1 cellular context compared by ENCODE assay signal in genomic region chr13:21014666-21015170, GRCh38.
TF ChIP-seq lines count a peak whose summit lies in the region.

No MANE protein-coding gene starts in this region.

TF ChIP-seq in HepG2, 621 proteins besides CTCF, POLR2A, EP300 and RAD21 (continued from another document and continues in another):
- TF ChIP-seq ZHX2 (IDR thresholded peaks at IDR 0.05; ENCODE audit: low read depth) (no peak), ZHX2 (CRISPR knock-in tag; IDR thresholded peaks at IDR 0.05; ENCODE audit: borderline replicate concordance) (no peak), RCOR2 (CRISPR knock-in tag; IDR thresholded peaks at IDR 0.05) (0 out of 2 replicates have a peak, but pooled peaks have one; percentile 29), KDM6A (CRISPR knock-in tag; IDR thresholded peaks at IDR 0.05; ENCODE audit: low read depth) (peak; percentile 68; the same call in 1 of the 2 replicates), ZKSCAN8 (CRISPR knock-in tag; IDR thresholded peaks at IDR 0.05; ENCODE audit: borderline replicate concordance) (peak; percentile 13; the same call in 1 of the 2 replicates), ZNF574 (CRISPR knock-in tag; IDR thresholded peaks at IDR 0.05) (peak; percentile 50), KDM2A (CRISPR knock-in tag; IDR thresholded peaks at IDR 0.05; ENCODE audit: borderline replicate concordance, low read depth) (peak; percentile 40; the same call in 1 of the 2 replicates), ZBTB26 (CRISPR knock-in tag; IDR thresholded peaks at IDR 0.05; ENCODE audit: borderline replicate concordance) (no peak), FOXJ3 (CRISPR knock-in tag; IDR thresholded peaks at IDR 0.05; ENCODE audit: borderline replicate concordance) (peak; percentile 83; the same call in 1 of the 2 replicates), ZNF766 (CRISPR knock-in tag; IDR thresholded peaks at IDR 0.05; ENCODE audit: borderline replicate concordance) (no peak), PAX8 (CRISPR knock-in tag; IDR thresholded peaks at IDR 0.05; ENCODE audit: borderline replicate concordance) (no peak), PRDM10 (CRISPR knock-in tag; IDR thresholded peaks at IDR 0.05; ENCODE audit: low read depth) (0 out of 2 replicates have a peak, but pooled peaks have one; percentile 24), ARID5B (CRISPR knock-in tag; IDR thresholded peaks at IDR 0.05) (peak; percentile 71), ZNF547 (CRISPR knock-in tag; IDR thresholded peaks at IDR 0.05) (no peak), SATB2 (CRISPR knock-in tag; IDR thresholded peaks at IDR 0.05) (0 out of 2 replicates have a peak, but pooled peaks have one; percentile 56), ZNF614 (CRISPR knock-in tag; IDR thresholded peaks at IDR 0.05; ENCODE audit: borderline replicate concordance) (0 out of 2 replicates have a peak, but pooled peaks have one; percentile 12), MED1 (CRISPR knock-in tag; IDR thresholded peaks at IDR 0.05) (peak; percentile 47; the same call in 1 of the 2 replicates), IRF2 (CRISPR knock-in tag; IDR thresholded peaks at IDR 0.05) (peak; percentile 69; the same call in 1 of the 2 replicates), SOX6 (IDR thresholded peaks at IDR 0.05) (no peak), SOX6 (CRISPR knock-in tag; IDR thresholded peaks at IDR 0.05) (peak; percentile 75), ZBTB40 (IDR thresholded peaks at IDR 0.05) (no peak), ZBTB40 (CRISPR knock-in tag; IDR thresholded peaks at IDR 0.05) (peak; percentile 56; the same call in 1 of the 2 replicates), ZNF644 (CRISPR knock-in tag; IDR thresholded peaks at IDR 0.05; ENCODE audit: low read depth) (0 out of 2 replicates have a peak, but pooled peaks have one; percentile 11), SRY (CRISPR knock-in tag; IDR thresholded peaks at IDR 0.05) (0 out of 2 replicates have a peak, but pooled peaks have one; percentile 38)
